11 cellular contexts compared by ENCODE assay signal in the genomic region with DNA sequence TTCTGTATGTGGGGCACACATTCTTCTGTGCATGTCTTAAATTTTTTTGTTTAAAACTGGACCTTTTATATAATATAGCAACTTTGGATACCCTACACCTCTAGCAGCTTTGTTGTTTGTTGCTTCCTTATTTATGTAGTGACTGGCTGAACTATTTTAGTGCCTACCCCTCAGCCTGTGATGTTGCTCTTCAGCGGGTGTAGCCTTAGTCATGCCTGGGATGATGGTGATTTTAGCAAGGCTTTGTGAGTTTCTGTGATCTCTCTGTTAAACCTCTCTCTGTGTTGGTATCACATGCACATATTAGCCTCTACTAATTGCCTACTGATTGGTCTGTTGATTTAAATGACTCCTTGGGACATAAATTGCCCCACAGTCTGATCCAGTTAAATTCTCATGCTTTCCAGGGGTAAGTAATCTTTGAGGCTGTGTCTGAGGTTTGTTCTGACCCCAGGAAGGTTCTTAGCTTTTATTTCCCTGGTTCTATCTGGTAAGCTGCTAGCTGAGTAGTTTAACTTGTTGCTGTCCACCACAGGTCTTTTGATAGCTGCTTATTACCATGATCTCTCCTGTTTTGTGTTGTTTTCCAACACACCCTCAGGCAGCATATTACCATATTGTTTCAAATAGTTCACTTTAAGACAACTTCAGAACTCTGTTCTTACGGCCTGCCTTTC. TPM values are rescaled to one million over a fixed set of nuclear protein-coding genes. Genes with fewer than 3 reads are reported as not detected.
DNase-seq lines count a peak whose midpoint lies in the region; ATAC-seq, FAIRE-seq and TF ChIP-seq lines count a peak whose summit lies in the region.
"Had no signal": no experiment of that assay in that cellular context is flagged by ENCODE, and none has a peak within 500 bp of the region (broad histone marks: within the 10 kb centered on the region; RNA-seq: fewer than 3 reads in every experiment).

No MANE protein-coding gene starts in this region.

- H3K9me3 ChIP-seq in HUES48 (ENCODE audit: control insufficient read depth, insufficient read depth, low read length): no peaks in the 10 kb centered on the region
- H3K9me3 ChIP-seq in endodermal cell (ENCODE audit: control insufficient read depth, low read length): no peaks in the 10 kb centered on the region
- H3K9me3 ChIP-seq: thyroid gland had no signal

- ATAC-seq in left cardiac atrium: no peak

- H3K9ac ChIP-seq in HUES48 (ENCODE audit: low read depth, low read length): no peak overlapping the region; the same call in 1 of the 2 replicates
- H3K9ac ChIP-seq in endodermal cell (ENCODE audit: extremely low read depth, low read length, poor library complexity, severe bottlenecking): no peak overlapping the region

- H3K4me3 Mint-ChIP-seq in endodermal cell: peak overlapping the region; percentile 40
- no peak overlapping the region for H3K4me3 Mint-ChIP-seq in osteocyte (ENCODE audit: unreplicated experiment)
- H3K4me3 Mint-ChIP-seq in progenitor cell of endocrine pancreas (ENCODE audit: low read depth): no peak overlapping the region

- H3K27me3 ChIP-seq in HUES48 (ENCODE audit: control insufficient read depth, insufficient read depth, low read length) (no peaks in the 10 kb centered on the region), endodermal cell (ENCODE audit: control insufficient read depth, insufficient read depth, low read length, poor library complexity, severe bottlenecking) (no peaks in the 10 kb centered on the region)
- H3K27me3 ChIP-seq: thyroid gland had no signal

- 0 to 38% methylated on average over 1 to 2 of the region's 2 CpGs for WGBS in endodermal cell (ENCODE audit: insufficient coverage in 1 of 2, insufficient read length in 1 of 2), 2 experiments

- TF ChIP-seq CTCF in endodermal cell (conservative IDR thresholded peaks at IDR 0.05) (no peak), osteocyte (IDR thresholded peaks at IDR 0.05) (no peak), progenitor cell of endocrine pancreas (IDR thresholded peaks at IDR 0.05; ENCODE audit: unreplicated experiment) (no peak)

- H3K27ac ChIP-seq in HUES48 (ENCODE audit: low read depth, low read length): peak overlapping the region; percentile 67
- H3K27ac ChIP-seq in endodermal cell (ENCODE audit: low read depth, low read length): no peak overlapping the region
- H3K27ac ChIP-seq: thyroid gland had no signal

- peak overlapping the region; percentile 70 for H3K27ac Mint-ChIP-seq in endodermal cell
- H3K27ac Mint-ChIP-seq in osteocyte (ENCODE audit: unreplicated experiment): peak overlapping the region; percentile 40
- no peak overlapping the region for H3K27ac Mint-ChIP-seq in progenitor cell of endocrine pancreas

- H3K27me3 Mint-ChIP-seq in endodermal cell (ENCODE audit: insufficient read depth) (no peaks in the 10 kb centered on the region), osteocyte (ENCODE audit: unreplicated experiment) (no peaks in the 10 kb centered on the region), progenitor cell of endocrine pancreas (no peaks in the 10 kb centered on the region)

- H3K9me3 Mint-ChIP-seq in endodermal cell: peaks cover 15% of the 10 kb centered on the region
- H3K9me3 Mint-ChIP-seq in osteocyte (ENCODE audit: unreplicated experiment): peaks cover 12% of the 10 kb centered on the region
- H3K9me3 Mint-ChIP-seq in progenitor cell of endocrine pancreas (ENCODE audit: low read depth): peaks cover 10% of the 10 kb centered on the region

- H3K4me1 ChIP-seq in HUES48 (ENCODE audit: control insufficient read depth, insufficient read depth, low read length): peaks cover 69% of the 10 kb centered on the region
- H3K4me1 ChIP-seq in endodermal cell (ENCODE audit: control insufficient read depth, insufficient read depth, low read length): no peaks in the 10 kb centered on the region

- intact Hi-C loops in left cardiac atrium (cut with DNase I): no loop called here

- H3K36me3 ChIP-seq in HUES48 (ENCODE audit: control insufficient read depth, insufficient read depth, low read length) (peaks cover 9% of the 10 kb centered on the region; the same call in 1 of the 2 replicates), endodermal cell (ENCODE audit: control insufficient read depth, insufficient read depth, low read length) (peaks cover 3% of the 10 kb centered on the region)
- H3K36me3 ChIP-seq: thyroid gland had no signal

- H3K36me3 Mint-ChIP-seq in endodermal cell (ENCODE audit: low read depth): peaks cover 9% of the 10 kb centered on the region
- peaks cover 7% of the 10 kb centered on the region for H3K36me3 Mint-ChIP-seq in osteocyte (ENCODE audit: unreplicated experiment)
- H3K36me3 Mint-ChIP-seq in progenitor cell of endocrine pancreas (ENCODE audit: insufficient read depth): peaks cover 5% of the 10 kb centered on the region

- H3K4me1 Mint-ChIP-seq in endodermal cell (peaks cover 48% of the 10 kb centered on the region), osteocyte (ENCODE audit: unreplicated experiment) (peaks cover 44% of the 10 kb centered on the region), progenitor cell of endocrine pancreas (ENCODE audit: low read depth) (peaks cover 29% of the 10 kb centered on the region)

- DNase-seq in NCI-H82 (lab: John Stamatoyannopoulos, UW): peak; percentile 19
- DNase-seq in NCI-H82 treated with DMSO at 0.1 percent for 48 hours (lab: John Stamatoyannopoulos, UW; ENCODE audit: unreplicated experiment): no peak
- DNase-seq in endodermal cell: no peak
- no peak for DNase-seq in osteocyte (ENCODE audit: extremely low spot score, unreplicated experiment)
- no peak for DNase-seq in RCC 7860 (ENCODE audit: low spot score)
- no peak for DNase-seq in left cardiac atrium
- no peak for DNase-seq in progenitor cell of endocrine pancreas (ENCODE audit: low spot score, unreplicated experiment)
- DNase-seq: dermis blood vessel endothelial cell, kidney, thyroid gland had no signal

- H3K4me3 ChIP-seq in HUES48 (ENCODE audit: low read depth, low read length): peak overlapping the region; percentile 34
- peak overlapping the region; percentile 45 for H3K4me3 ChIP-seq in endodermal cell (ENCODE audit: low read length)
- H3K4me3 ChIP-seq: thyroid gland had no signal

- no peak for FAIRE-seq in RCC 7860 (lab: Jason Lieb, UNC)
- FAIRE-seq: kidney had no signal

RNA-seq across cellular contexts. Expression of a gene that starts 22.9 kb away (rescaled TPM):
- total RNA-seq in endodermal cell (100 to 1,000 TPM in 1 of 2 donors, 10 to 100 TPM in 1; 88.1 to 128 TPM), osteocyte (80.4 and 89.2 TPM in 2 replicates), left cardiac atrium (10 to 100 TPM; 49.0 to 69.0 TPM), progenitor cell of endocrine pancreas (75.3 and 79.8 TPM in 2 replicates)
- polyA plus RNA-seq in endodermal cell (2013, experiment 1 of 2): 50.6 TPM
- 48.0 TPM for polyA plus RNA-seq in endodermal cell (2013, experiment 2 of 2)
